8 cellular contexts compared by ENCODE assay signal in the genomic region with DNA sequence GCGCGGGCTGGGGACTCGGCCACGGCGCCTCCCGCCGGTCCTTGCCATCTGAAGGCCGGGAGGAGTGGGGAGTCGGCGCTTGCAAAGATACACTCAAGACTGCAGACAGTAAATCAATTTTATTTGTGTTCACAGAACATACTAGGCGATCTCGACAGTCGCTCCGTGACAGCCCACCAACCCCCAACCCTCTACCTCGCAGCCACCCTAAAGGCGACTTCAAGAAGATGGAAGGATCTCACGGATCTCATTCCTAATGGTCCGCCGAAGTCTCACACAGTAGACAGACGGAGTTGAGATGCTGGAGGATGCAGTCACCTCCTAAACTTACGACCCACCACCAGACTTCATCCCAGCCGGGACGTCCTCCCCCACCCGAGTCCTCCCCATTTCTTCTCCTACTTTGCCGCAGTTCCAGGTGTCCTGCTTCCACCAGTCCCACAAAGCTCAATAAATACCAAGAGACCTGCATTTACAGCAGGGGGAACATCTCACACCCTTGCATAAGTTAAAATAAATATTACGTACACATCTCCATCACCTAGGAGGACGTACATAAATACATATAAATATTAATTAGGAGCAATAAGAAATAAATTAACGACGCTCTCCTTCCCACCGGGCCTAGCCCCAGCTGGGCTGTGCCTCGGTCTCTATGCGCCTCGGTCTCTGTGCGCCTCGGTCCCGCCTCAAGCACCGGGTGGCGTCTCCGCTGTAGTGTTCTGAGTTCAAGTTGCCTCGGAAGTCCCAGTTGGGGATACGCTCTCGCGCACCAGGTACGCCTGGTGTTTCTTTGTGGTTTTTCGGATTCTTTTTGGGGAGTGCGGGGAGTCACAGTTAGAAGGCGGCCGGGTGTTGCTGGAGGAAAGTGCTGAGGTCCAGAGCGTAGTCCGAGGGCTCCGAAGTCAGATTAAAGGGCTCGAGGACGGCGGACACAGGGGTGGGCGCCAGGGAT. TPM values are rescaled to one million over a fixed set of nuclear protein-coding genes. Genes with fewer than 3 reads are reported as not detected.
A peak's percentile ranks its signal among the peaks of the same experiment; 100 is the strongest.
DNase-seq lines count a peak whose midpoint lies in the region; ATAC-seq and TF ChIP-seq lines count a peak whose summit lies in the region.

No MANE protein-coding gene starts in this region.

- peak overlapping the region; percentile 68 for H3K4me2 ChIP-seq in neural cell (ENCODE audit: low read length)

- no peaks in the 10 kb centered on the region for H3K9me2 ChIP-seq in neural cell (ENCODE audit: insufficient read depth, low read length)

- no peaks in the 10 kb centered on the region for H4K20me1 ChIP-seq in neural cell (ENCODE audit: insufficient read depth)

- H3K4me1 ChIP-seq in esophagus muscularis mucosa, result peaks cover 33 to 64% (median 50%) of the 10 kb centered on the region in 4 donors

- TF ChIP-seq POLR2A in esophagus muscularis mucosa (IDR thresholded peaks at IDR 0.05; ENCODE audit: low read depth), result peak; percentile 38

- H2AFZ ChIP-seq in neural cell (ENCODE audit: low read depth, low read length), result peak overlapping the region; percentile 88

- H3K9ac ChIP-seq in neural cell (ENCODE audit: low read length), result peak overlapping the region; percentile 90

- H3K4me3 ChIP-seq in esophagus muscularis mucosa (peak overlapping the region; percentile 69 to 91 (median 84)), neural cell (ENCODE audit: low read length) (peak overlapping the region; percentile 90)

- H3K27me3 ChIP-seq in esophagus muscularis mucosa (no peaks in the 10 kb centered on the region), neural cell (ENCODE audit: insufficient read depth, low read depth, low read length) (peaks cover 20% of the 10 kb centered on the region)

- POLR2A ChIA-PET in activated CD4-positive, alpha-beta memory T cell treated with anti-CD3 and anti-CD28 coated beads for 36 hours (lab: Charles Lee), result interaction anchor here (0.8 to 4.0 kb wide), 19 partner anchors 8 to 133 kb away, joined by 3 to 47 read pairs (median 6); a partner anchor contains a TSS

- H3F3A ChIP-seq in neural cell (ENCODE audit: insufficient read depth, low read length, poor library complexity, severe bottlenecking), result no peaks in the 10 kb centered on the region

- H3K4me3 Mint-ChIP-seq in activated CD4-positive, alpha-beta memory T cell treated with anti-CD3 and anti-CD28 coated beads for 36 hours, result peak overlapping the region; percentile 99

- peak; percentile 64 for DNase-seq in activated CD4-positive, alpha-beta memory T cell treated with anti-CD3 and anti-CD28 coated beads for 36 hours
- DNase-seq in esophagus muscularis mucosa (ENCODE audit: extremely low spot score) (no peak), amniotic stem cell (lab: John Stamatoyannopoulos, UW) (no peak), NK-92 (lab: John Stamatoyannopoulos, UW; ENCODE audit: unreplicated experiment) (no peak)

- intact Hi-C loops in activated CD4-positive, alpha-beta memory T cell treated with anti-CD3 and anti-CD28 coated beads for 36 hours (cut with micrococcal nuclease), result loop anchor here (1.0 to 5.0 kb wide), 6 partner anchors 8 to 256 kb away; a partner anchor contains a TSS
- intact Hi-C loops in esophagus muscularis mucosa (cut with DNase I), result loop anchor here (5.0 kb wide), 2 partner anchors 79 to 134 kb away; no protein-coding TSS in a partner anchor

- H3K27me3 Mint-ChIP-seq in activated CD4-positive, alpha-beta memory T cell treated with anti-CD3 and anti-CD28 coated beads for 36 hours, result no peaks in the 10 kb centered on the region

- no peaks in the 10 kb centered on the region for H3K9me3 Mint-ChIP-seq in activated CD4-positive, alpha-beta memory T cell treated with anti-CD3 and anti-CD28 coated beads for 36 hours

- peak overlapping the region; percentile 97 for H3K27ac Mint-ChIP-seq in activated CD4-positive, alpha-beta memory T cell treated with anti-CD3 and anti-CD28 coated beads for 36 hours

- no peaks in the 10 kb centered on the region for H3K9me3 ChIP-seq in esophagus muscularis mucosa
- no peaks in the 10 kb centered on the region for H3K9me3 ChIP-seq in neural cell (ENCODE audit: low read length)

- TF ChIP-seq CTCF in esophagus muscularis mucosa (IDR thresholded peaks at IDR 0.05) (no peak), neural cell (IDR thresholded peaks at IDR 0.05; ENCODE audit: poor library complexity, severe bottlenecking) (no peak)

- H3K36me3 ChIP-seq in esophagus muscularis mucosa (peaks cover 15 to 31% (median 28%) of the 10 kb centered on the region in 4 donors), neural cell (ENCODE audit: insufficient read depth, low read length) (no peaks in the 10 kb centered on the region)

- CTCF ChIA-PET in activated CD4-positive, alpha-beta memory T cell treated with anti-CD3 and anti-CD28 coated beads for 36 hours (lab: Charles Lee), result interaction anchor here (0.6 to 3.4 kb wide), 9 partner anchors 8 to 85 kb away, joined by 3 to 19 read pairs (median 4); no protein-coding TSS in a partner anchor

- peaks cover 55% of the 10 kb centered on the region for H3K36me3 Mint-ChIP-seq in activated CD4-positive, alpha-beta memory T cell treated with anti-CD3 and anti-CD28 coated beads for 36 hours

- TF ChIP-seq EP300 in esophagus muscularis mucosa (IDR thresholded peaks at IDR 0.05) (no peak), neural cell (conservative IDR thresholded peaks at IDR 0.05; ENCODE audit: poor library complexity, severe bottlenecking) (no peak)

- H3K27ac ChIP-seq in esophagus muscularis mucosa (replicated peaks in 1 of 4) (peak overlapping the region; percentile 90 to 99 (median 90)), neural cell (ENCODE audit: low read length) (peak overlapping the region; percentile 60)

- ATAC-seq in GM18511 (IDR thresholded peaks at IDR 0.05; ENCODE audit: unreplicated experiment) (peak; percentile 7), HG03280 (IDR thresholded peaks at IDR 0.05; ENCODE audit: unreplicated experiment) (peak; percentile 20), HG03457 (IDR thresholded peaks at IDR 0.05; ENCODE audit: unreplicated experiment) (no peak)

- H3K4me1 Mint-ChIP-seq in activated CD4-positive, alpha-beta memory T cell treated with anti-CD3 and anti-CD28 coated beads for 36 hours (ENCODE audit: low read depth), result peaks cover 63% of the 10 kb centered on the region

- 17% methylated on average over 48 of the region's 55 CpGs for WGBS in esophagus muscularis mucosa

- H3K79me2 ChIP-seq in neural cell (replicated peaks; ENCODE audit: insufficient read depth, low read length), result peaks cover 14% of the 10 kb centered on the region

- TF ChIP-seq RAD21 in neural cell (conservative IDR thresholded peaks at IDR 0.05), result no peak

TF ChIP-seq in neural cell, 6 proteins besides CTCF, POLR2A, EP300 and RAD21:
- TF ChIP-seq, protein P1, sequence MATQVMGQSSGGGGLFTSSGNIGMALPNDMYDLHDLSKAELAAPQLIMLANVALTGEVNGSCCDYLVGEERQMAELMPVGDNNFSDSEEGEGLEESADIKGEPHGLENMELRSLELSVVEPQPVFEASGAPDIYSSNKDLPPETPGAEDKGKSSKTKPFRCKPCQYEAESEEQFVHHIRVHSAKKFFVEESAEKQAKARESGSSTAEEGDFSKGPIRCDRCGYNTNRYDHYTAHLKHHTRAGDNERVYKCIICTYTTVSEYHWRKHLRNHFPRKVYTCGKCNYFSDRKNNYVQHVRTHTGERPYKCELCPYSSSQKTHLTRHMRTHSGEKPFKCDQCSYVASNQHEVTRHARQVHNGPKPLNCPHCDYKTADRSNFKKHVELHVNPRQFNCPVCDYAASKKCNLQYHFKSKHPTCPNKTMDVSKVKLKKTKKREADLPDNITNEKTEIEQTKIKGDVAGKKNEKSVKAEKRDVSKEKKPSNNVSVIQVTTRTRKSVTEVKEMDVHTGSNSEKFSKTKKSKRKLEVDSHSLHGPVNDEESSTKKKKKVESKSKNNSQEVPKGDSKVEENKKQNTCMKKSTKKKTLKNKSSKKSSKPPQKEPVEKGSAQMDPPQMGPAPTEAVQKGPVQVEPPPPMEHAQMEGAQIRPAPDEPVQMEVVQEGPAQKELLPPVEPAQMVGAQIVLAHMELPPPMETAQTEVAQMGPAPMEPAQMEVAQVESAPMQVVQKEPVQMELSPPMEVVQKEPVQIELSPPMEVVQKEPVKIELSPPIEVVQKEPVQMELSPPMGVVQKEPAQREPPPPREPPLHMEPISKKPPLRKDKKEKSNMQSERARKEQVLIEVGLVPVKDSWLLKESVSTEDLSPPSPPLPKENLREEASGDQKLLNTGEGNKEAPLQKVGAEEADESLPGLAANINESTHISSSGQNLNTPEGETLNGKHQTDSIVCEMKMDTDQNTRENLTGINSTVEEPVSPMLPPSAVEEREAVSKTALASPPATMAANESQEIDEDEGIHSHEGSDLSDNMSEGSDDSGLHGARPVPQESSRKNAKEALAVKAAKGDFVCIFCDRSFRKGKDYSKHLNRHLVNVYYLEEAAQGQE (IDR thresholded peaks at IDR 0.05; ENCODE audit: borderline replicate concordance), result no peak
- TF ChIP-seq MXI1 (conservative IDR thresholded peaks at IDR 0.05; ENCODE audit: poor library complexity, severe bottlenecking) (no peak), TAF1 (IDR thresholded peaks at IDR 0.05; ENCODE audit: low read depth) (peak; percentile 38), POLR2AphosphoS5 (IDR thresholded peaks at IDR 0.05) (no peak), SMC3 (conservative IDR thresholded peaks at IDR 0.05; ENCODE audit: poor library complexity) (no peak), EZH2 (IDR thresholded peaks at IDR 0.05; ENCODE audit: borderline replicate concordance, insufficient read depth, low read length, poor library complexity, severe bottlenecking) (no peak)
TF ChIP-seq in neural cell: peak in this region for 1.

RNA-seq across cellular contexts. Expression of a gene that starts 0.9 kb away (rescaled TPM):
- 100 to 1,000 TPM; 226 to 231 TPM for total RNA-seq in activated CD4-positive, alpha-beta memory T cell treated with anti-CD3 and anti-CD28 coated beads for 36 hours
- 100 to 1,000 TPM; 115 to 214 (median 166) TPM for total RNA-seq in esophagus muscularis mucosa
- polyA plus RNA-seq in neural cell, result 72.7 and 84.7 TPM in 2 replicates
- polyA minus RNA-seq in neural cell, result 51.6 and 61.0 TPM in 2 replicates

RNA-seq across cellular contexts. Expression of a gene that starts 1.0 kb away (rescaled TPM):
- 100 to 1,000 TPM; 167 to 171 TPM for total RNA-seq in activated CD4-positive, alpha-beta memory T cell treated with anti-CD3 and anti-CD28 coated beads for 36 hours
- total RNA-seq in esophagus muscularis mucosa, result 10 to 100 TPM in 2 of 4 donors, 1 to 10 TPM in 2; 8.9 to 45.4 (median 11.0) TPM
- 1.3 and 3.0 TPM in 2 replicates for polyA plus RNA-seq in neural cell
- polyA minus RNA-seq in neural cell, result 0.49 and 0.69 TPM in 2 replicates

RNA-seq across cellular contexts. Expression of a gene that starts 23.2 kb away (rescaled TPM):
- total RNA-seq in activated CD4-positive, alpha-beta memory T cell treated with anti-CD3 and anti-CD28 coated beads for 36 hours, result 1,000 to 10,000 TPM; 1,695 to 1,719 TPM
- 100 to 1,000 TPM; 208 to 398 (median 272) TPM for total RNA-seq in esophagus muscularis mucosa
- polyA plus RNA-seq in neural cell, result 711 and 792 TPM in 2 replicates
- polyA minus RNA-seq in neural cell, result 773 and 794 TPM in 2 replicates

RNA-seq across cellular contexts. Expression of a gene that starts 26.3 kb away (rescaled TPM):
- total RNA-seq in activated CD4-positive, alpha-beta memory T cell treated with anti-CD3 and anti-CD28 coated beads for 36 hours, result 10 to 100 TPM; 79.5 to 88.7 TPM
- 10 to 100 TPM; 10.8 to 20.3 (median 13.1) TPM for total RNA-seq in esophagus muscularis mucosa
- polyA plus RNA-seq in neural cell, result 4.3 and 8.1 TPM in 2 replicates
- 9.3 and 10.5 TPM in 2 replicates for polyA minus RNA-seq in neural cell

RNA-seq across cellular contexts. Expression of a gene that starts 52.6 kb away (rescaled TPM):
- total RNA-seq in activated CD4-positive, alpha-beta memory T cell treated with anti-CD3 and anti-CD28 coated beads for 36 hours, result 10 to 100 TPM; 31.6 to 32.7 TPM
- 10 to 100 TPM in 1 of 4 donors, 1 to 10 TPM in 3; 4.6 to 10.2 (median 6.2) TPM for total RNA-seq in esophagus muscularis mucosa
- polyA plus RNA-seq in neural cell, result 7.1 and 7.5 TPM in 2 replicates
- 5.8 and 6.9 TPM in 2 replicates for polyA minus RNA-seq in neural cell

Comparison
In these comparisons a context has a peak if more than half of its experiments do, and no peak if none do; other contexts are left out.
1. RNA of a gene that starts 23.2 kb away (total RNA-seq): 1,695 to 1,719 TPM in activated CD4-positive, alpha-beta memory T cell treated with anti-CD3 and anti-CD28 coated beads for 36 hours; 208 to 398 TPM in esophagus muscularis mucosa; every median in the first group is over 4 times any median in the second.